In the genomic region with DNA sequence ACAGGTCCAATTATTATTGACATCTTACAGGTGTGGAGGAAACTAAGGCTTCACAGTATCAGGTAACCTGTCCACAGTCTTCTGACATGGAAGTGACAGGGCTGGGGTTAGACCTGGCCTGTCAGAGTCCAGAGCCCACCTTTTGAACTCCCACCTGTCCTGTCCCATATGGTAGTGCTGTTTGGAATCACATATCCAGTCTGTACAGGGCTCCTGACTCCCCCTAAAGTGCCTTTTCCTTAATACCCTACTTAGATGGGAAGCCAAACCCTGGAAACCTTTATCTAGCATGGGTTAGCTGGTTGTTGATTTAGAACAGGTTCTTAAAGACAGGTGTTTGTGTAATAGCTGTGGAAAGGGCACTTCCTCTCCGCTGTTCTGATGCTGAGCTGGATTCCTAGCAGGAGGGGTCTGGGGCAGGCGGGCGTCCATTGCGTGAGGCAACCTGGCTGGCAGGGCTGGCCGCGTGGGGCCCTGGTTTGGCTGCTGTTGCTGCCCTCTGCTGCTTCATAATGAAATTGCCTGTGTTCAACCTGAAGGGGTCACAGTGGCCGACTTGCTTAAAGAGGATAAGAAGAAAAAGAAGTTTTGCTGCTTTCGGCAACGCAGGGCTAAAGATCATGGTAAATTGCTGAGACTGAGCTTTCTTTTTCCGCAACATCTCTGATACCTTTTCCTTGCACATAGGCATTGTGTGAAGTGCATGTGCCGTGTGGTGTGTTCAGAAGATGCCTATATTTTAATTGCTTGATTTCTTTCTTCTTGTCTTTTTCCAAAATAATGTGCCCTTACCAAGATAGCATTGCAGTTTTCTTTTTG, we compare ENCODE assay signal across 8 cellular contexts.
A peak's percentile ranks its signal among the peaks of the same experiment; 100 is the strongest.
DNase-seq lines count a peak whose midpoint lies in the region; ATAC-seq, FAIRE-seq and TF ChIP-seq lines count a peak whose summit lies in the region.

No MANE protein-coding gene starts in this region.

- peak; percentile 80 for TF ChIP-seq CTCF in kidney (IDR thresholded peaks at IDR 0.05; ENCODE audit: borderline replicate concordance, extremely low read depth, insufficient read depth)

- no peak overlapping the region for H3K9ac ChIP-seq in kidney (ENCODE audit: low read length in 2 of 2)

- H3K27ac ChIP-seq in kidney (ENCODE audit: low read depth in 2 of 2, low read length in 2 of 2), result no peak overlapping the region

- no peaks in the 10 kb centered on the region for H3K4me1 ChIP-seq in kidney (ENCODE audit: control insufficient read depth in 1 of 2, insufficient read depth in 1 of 2, low read depth in 1 of 2, low read length in 2 of 2)

- H3K36me3 ChIP-seq in kidney (ENCODE audit: control insufficient read depth in 1 of 2, insufficient read depth in 2 of 2, low read length in 2 of 2), result no peaks in the 10 kb centered on the region

- ATAC-seq in HG02938 (IDR thresholded peaks at IDR 0.05; ENCODE audit: unreplicated experiment), result no peak

- DNase-seq in EH (ENCODE audit: low read depth) (peak; percentile 67), HCEC 1CT (peak; percentile 38), NCI-H2171 (lab: John Stamatoyannopoulos, UW) (peak; percentile 4), kidney (no peak)
- peak; percentile 8 to 29 (median 15) for DNase-seq in activated CD4-positive, CD25-positive, alpha-beta regulatory T cell (lab: John Stamatoyannopoulos, UW)
- DNase-seq in central memory CD4-positive, alpha-beta T cell, result peak; percentile 23
- DNase-seq in stimulated activated CD4-positive, alpha-beta T cell treated with anti-CD3 and anti-CD28 coated beads, Interleukin-1b, Interleukin-23, amount 100 ng/mL, for 4 hours (ENCODE audit: low read depth in 2 of 2), result peak; percentile 17 to 30

- FAIRE-seq in kidney (lab: Jason Lieb, UNC), result no peak

- H3K9me3 ChIP-seq in kidney (ENCODE audit: control insufficient read depth in 1 of 2, low read length in 2 of 2), result no peaks in the 10 kb centered on the region

- intact Hi-C loops in kidney (cut with DNase I), result no loop called here

- H3K4me3 ChIP-seq in kidney (ENCODE audit: low read length in 2 of 2), result no peak overlapping the region
